1 cellular context compared by ENCODE assay signal in the genomic region with DNA sequence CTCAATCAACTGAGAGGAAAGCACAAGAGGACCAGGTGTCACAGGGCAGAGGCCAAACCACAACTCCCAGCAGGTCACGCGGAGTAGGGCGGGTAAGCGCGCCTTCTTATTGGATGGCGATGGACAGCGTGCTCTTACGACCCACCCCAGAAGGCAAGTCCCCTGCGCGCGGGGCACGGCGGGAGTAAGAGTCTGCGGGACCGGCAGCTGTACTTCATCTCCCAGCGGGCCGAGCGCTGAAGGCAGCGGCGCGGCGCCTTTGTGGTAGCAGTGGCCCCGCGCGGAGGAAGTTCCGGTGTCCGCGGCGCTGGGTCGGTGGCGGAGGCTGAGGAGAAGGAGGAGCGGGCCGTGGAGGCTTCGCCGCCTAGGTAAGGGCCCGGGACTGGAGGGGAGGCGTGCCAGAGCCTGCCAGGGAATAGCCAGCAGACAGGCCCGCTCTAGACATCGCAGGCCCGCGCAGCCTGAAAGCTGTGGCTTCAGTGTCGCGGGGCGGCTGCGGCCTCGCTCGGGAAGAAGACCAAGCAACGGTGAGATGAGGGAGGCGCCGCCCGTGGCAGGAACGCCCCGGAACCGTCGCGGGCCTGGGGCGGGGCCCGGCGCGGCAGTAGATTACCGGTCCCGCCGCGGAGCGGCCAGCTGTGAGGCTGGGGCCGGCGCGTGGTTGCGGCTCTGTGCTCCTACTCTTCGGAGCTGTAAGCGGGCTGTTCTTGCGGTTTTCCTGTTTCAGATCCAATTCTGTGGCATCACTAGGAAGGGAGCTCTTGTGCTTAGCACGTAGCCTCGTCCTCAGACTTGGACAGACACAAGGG.
A peak's percentile ranks its signal among the peaks of the same experiment; 100 is the strongest.
TF ChIP-seq lines count a peak whose summit lies in the region.

A gene with protein sequence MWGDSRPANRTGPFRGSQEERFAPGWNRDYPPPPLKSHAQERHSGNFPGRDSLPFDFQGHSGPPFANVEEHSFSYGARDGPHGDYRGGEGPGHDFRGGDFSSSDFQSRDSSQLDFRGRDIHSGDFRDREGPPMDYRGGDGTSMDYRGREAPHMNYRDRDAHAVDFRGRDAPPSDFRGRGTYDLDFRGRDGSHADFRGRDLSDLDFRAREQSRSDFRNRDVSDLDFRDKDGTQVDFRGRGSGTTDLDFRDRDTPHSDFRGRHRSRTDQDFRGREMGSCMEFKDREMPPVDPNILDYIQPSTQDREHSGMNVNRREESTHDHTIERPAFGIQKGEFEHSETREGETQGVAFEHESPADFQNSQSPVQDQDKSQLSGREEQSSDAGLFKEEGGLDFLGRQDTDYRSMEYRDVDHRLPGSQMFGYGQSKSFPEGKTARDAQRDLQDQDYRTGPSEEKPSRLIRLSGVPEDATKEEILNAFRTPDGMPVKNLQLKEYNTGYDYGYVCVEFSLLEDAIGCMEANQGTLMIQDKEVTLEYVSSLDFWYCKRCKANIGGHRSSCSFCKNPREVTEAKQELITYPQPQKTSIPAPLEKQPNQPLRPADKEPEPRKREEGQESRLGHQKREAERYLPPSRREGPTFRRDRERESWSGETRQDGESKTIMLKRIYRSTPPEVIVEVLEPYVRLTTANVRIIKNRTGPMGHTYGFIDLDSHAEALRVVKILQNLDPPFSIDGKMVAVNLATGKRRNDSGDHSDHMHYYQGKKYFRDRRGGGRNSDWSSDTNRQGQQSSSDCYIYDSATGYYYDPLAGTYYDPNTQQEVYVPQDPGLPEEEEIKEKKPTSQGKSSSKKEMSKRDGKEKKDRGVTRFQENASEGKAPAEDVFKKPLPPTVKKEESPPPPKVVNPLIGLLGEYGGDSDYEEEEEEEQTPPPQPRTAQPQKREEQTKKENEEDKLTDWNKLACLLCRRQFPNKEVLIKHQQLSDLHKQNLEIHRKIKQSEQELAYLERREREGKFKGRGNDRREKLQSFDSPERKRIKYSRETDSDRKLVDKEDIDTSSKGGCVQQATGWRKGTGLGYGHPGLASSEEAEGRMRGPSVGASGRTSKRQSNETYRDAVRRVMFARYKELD (plus strand): TSS at position 293 of the 809 bp plus-strand sequence. CDS start 22,492 bp downstream, outside the sequence.

TF ChIP-seq in HepG2, 621 proteins besides CTCF, POLR2A, EP300 and RAD21 (continued from another document and continues in another):
- TF ChIP-seq, protein P1, sequence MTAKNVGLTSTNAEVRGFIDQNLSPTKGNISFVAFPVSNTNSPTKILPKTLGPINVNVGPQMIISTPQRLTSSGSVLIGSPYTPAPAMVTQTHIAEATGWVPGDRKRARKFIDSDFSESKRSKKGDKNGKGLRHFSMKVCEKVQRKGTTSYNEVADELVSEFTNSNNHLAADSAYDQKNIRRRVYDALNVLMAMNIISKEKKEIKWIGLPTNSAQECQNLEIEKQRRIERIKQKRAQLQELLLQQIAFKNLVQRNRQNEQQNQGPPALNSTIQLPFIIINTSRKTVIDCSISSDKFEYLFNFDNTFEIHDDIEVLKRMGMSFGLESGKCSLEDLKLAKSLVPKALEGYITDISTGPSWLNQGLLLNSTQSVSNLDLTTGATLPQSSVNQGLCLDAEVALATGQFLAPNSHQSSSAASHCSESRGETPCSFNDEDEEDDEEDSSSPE (CRISPR knock-in tag; IDR thresholded peaks at IDR 0.05) = peak; percentile 84
- TF ChIP-seq, protein P2, sequence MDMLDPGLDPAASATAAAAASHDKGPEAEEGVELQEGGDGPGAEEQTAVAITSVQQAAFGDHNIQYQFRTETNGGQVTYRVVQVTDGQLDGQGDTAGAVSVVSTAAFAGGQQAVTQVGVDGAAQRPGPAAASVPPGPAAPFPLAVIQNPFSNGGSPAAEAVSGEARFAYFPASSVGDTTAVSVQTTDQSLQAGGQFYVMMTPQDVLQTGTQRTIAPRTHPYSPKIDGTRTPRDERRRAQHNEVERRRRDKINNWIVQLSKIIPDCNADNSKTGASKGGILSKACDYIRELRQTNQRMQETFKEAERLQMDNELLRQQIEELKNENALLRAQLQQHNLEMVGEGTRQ (IDR thresholded peaks at IDR 0.05; ENCODE audit: low read depth, low read length) = peak; percentile 86
- TF ChIP-seq, protein P2 (CRISPR knock-in tag; IDR thresholded peaks at IDR 0.05; ENCODE audit: borderline replicate concordance) = peak; percentile 91
- TF ChIP-seq SIN3A (IDR thresholded peaks at IDR 0.05; ENCODE audit: borderline replicate concordance, low read depth, low read length) = peak; percentile 96
- TF ChIP-seq, protein P3, sequence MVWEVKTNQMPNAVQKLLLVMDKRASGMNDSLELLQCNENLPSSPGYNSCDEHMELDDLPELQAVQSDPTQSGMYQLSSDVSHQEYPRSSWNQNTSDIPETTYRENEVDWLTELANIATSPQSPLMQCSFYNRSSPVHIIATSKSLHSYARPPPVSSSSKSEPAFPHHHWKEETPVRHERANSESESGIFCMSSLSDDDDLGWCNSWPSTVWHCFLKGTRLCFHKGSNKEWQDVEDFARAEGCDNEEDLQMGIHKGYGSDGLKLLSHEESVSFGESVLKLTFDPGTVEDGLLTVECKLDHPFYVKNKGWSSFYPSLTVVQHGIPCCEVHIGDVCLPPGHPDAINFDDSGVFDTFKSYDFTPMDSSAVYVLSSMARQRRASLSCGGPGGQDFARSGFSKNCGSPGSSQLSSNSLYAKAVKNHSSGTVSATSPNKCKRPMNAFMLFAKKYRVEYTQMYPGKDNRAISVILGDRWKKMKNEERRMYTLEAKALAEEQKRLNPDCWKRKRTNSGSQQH (CRISPR knock-in tag; IDR thresholded peaks at IDR 0.05; ENCODE audit: low read depth) = peak; percentile 70; the same call in 1 of the 2 replicates
- TF ChIP-seq BRCA1 (CRISPR knock-in tag; IDR thresholded peaks at IDR 0.05) = peak; percentile 90; the same call in 1 of the 2 replicates
- TF ChIP-seq, protein P4, sequence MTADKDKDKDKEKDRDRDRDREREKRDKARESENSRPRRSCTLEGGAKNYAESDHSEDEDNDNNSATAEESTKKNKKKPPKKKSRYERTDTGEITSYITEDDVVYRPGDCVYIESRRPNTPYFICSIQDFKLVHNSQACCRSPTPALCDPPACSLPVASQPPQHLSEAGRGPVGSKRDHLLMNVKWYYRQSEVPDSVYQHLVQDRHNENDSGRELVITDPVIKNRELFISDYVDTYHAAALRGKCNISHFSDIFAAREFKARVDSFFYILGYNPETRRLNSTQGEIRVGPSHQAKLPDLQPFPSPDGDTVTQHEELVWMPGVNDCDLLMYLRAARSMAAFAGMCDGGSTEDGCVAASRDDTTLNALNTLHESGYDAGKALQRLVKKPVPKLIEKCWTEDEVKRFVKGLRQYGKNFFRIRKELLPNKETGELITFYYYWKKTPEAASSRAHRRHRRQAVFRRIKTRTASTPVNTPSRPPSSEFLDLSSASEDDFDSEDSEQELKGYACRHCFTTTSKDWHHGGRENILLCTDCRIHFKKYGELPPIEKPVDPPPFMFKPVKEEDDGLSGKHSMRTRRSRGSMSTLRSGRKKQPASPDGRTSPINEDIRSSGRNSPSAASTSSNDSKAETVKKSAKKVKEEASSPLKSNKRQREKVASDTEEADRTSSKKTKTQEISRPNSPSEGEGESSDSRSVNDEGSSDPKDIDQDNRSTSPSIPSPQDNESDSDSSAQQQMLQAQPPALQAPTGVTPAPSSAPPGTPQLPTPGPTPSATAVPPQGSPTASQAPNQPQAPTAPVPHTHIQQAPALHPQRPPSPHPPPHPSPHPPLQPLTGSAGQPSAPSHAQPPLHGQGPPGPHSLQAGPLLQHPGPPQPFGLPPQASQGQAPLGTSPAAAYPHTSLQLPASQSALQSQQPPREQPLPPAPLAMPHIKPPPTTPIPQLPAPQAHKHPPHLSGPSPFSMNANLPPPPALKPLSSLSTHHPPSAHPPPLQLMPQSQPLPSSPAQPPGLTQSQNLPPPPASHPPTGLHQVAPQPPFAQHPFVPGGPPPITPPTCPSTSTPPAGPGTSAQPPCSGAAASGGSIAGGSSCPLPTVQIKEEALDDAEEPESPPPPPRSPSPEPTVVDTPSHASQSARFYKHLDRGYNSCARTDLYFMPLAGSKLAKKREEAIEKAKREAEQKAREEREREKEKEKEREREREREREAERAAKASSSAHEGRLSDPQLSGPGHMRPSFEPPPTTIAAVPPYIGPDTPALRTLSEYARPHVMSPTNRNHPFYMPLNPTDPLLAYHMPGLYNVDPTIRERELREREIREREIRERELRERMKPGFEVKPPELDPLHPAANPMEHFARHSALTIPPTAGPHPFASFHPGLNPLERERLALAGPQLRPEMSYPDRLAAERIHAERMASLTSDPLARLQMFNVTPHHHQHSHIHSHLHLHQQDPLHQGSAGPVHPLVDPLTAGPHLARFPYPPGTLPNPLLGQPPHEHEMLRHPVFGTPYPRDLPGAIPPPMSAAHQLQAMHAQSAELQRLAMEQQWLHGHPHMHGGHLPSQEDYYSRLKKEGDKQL (CRISPR knock-in tag; IDR thresholded peaks at IDR 0.05; ENCODE audit: low read depth) = peak; percentile 25; the same call in 1 of the 2 replicates
- no peak for TF ChIP-seq MTF1 (CRISPR knock-in tag; IDR thresholded peaks at IDR 0.05)
- 0 out of 2 replicates have a peak, but pooled peaks have one; percentile 5 for TF ChIP-seq ZNF484 (CRISPR knock-in tag; IDR thresholded peaks at IDR 0.05; ENCODE audit: borderline replicate concordance, low read depth)
- TF ChIP-seq, protein P5, sequence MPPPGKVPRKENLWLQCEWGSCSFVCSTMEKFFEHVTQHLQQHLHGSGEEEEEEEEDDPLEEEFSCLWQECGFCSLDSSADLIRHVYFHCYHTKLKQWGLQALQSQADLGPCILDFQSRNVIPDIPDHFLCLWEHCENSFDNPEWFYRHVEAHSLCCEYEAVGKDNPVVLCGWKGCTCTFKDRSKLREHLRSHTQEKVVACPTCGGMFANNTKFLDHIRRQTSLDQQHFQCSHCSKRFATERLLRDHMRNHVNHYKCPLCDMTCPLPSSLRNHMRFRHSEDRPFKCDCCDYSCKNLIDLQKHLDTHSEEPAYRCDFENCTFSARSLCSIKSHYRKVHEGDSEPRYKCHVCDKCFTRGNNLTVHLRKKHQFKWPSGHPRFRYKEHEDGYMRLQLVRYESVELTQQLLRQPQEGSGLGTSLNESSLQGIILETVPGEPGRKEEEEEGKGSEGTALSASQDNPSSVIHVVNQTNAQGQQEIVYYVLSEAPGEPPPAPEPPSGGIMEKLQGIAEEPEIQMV (CRISPR knock-in tag; IDR thresholded peaks at IDR 0.05; ENCODE audit: low read depth) = no peak
- peak; percentile 70; the same call in 1 of the 2 replicates for TF ChIP-seq TBX3 (IDR thresholded peaks at IDR 0.05; ENCODE audit: borderline replicate concordance)
- TF ChIP-seq, protein P6, sequence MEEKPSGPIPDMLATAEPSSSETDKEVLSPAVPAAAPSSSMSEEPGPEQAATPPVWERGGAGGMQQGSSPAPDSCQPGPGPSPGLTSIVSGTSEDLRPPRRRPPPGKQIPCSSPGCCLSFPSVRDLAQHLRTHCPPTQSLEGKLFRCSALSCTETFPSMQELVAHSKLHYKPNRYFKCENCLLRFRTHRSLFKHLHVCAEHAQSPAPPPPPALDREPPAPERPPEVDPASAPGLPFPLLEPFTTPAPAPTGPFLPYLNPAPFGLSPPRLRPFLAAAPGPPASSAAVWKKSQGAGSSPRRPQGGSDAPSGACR (CRISPR knock-in tag; IDR thresholded peaks at IDR 0.05) = peak; percentile 94; the same call in 1 of the 2 replicates
- TF ChIP-seq, protein P7, sequence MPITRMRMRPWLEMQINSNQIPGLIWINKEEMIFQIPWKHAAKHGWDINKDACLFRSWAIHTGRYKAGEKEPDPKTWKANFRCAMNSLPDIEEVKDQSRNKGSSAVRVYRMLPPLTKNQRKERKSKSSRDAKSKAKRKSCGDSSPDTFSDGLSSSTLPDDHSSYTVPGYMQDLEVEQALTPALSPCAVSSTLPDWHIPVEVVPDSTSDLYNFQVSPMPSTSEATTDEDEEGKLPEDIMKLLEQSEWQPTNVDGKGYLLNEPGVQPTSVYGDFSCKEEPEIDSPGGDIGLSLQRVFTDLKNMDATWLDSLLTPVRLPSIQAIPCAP (CRISPR knock-in tag; IDR thresholded peaks at IDR 0.05; ENCODE audit: low read depth) = no peak
